Comparison of ENCODE assay signal across 1 cellular context in the genomic region with DNA sequence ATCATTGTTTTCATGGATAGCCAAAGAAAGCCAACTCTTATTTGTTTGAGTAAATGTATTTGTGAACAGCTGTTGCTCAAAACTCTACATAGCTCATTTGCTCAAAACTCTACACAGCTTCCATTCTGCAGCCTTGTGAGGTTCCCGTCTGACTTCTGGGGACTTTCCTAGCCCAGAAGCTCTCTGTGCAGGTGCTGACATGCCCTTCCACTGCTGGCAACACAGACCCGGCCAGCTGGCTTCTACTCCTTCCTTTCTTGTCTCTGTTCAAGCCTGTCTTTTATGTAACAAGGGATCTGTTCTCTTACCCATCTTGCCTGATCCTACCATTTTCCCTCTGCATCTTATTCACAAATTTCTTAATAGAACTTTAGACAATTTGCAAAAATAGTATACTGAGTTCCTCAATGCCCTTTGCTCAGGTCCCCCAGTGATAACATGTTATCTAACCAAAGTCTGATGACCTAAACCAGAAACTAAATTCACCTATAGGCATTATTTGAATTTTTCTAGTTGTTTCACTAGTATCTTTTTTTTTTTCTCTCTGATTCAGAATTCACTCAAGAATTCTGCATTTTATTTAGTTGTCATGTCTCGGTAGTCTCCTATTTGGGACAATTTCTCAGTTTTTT.
TF ChIP-seq lines count a peak whose summit lies in the region.

No MANE protein-coding gene starts in this region.

TF ChIP-seq in GM23338, 12 proteins besides CTCF, POLR2A, EP300 and RAD21 (continued from another document):
- TF ChIP-seq, protein P1, sequence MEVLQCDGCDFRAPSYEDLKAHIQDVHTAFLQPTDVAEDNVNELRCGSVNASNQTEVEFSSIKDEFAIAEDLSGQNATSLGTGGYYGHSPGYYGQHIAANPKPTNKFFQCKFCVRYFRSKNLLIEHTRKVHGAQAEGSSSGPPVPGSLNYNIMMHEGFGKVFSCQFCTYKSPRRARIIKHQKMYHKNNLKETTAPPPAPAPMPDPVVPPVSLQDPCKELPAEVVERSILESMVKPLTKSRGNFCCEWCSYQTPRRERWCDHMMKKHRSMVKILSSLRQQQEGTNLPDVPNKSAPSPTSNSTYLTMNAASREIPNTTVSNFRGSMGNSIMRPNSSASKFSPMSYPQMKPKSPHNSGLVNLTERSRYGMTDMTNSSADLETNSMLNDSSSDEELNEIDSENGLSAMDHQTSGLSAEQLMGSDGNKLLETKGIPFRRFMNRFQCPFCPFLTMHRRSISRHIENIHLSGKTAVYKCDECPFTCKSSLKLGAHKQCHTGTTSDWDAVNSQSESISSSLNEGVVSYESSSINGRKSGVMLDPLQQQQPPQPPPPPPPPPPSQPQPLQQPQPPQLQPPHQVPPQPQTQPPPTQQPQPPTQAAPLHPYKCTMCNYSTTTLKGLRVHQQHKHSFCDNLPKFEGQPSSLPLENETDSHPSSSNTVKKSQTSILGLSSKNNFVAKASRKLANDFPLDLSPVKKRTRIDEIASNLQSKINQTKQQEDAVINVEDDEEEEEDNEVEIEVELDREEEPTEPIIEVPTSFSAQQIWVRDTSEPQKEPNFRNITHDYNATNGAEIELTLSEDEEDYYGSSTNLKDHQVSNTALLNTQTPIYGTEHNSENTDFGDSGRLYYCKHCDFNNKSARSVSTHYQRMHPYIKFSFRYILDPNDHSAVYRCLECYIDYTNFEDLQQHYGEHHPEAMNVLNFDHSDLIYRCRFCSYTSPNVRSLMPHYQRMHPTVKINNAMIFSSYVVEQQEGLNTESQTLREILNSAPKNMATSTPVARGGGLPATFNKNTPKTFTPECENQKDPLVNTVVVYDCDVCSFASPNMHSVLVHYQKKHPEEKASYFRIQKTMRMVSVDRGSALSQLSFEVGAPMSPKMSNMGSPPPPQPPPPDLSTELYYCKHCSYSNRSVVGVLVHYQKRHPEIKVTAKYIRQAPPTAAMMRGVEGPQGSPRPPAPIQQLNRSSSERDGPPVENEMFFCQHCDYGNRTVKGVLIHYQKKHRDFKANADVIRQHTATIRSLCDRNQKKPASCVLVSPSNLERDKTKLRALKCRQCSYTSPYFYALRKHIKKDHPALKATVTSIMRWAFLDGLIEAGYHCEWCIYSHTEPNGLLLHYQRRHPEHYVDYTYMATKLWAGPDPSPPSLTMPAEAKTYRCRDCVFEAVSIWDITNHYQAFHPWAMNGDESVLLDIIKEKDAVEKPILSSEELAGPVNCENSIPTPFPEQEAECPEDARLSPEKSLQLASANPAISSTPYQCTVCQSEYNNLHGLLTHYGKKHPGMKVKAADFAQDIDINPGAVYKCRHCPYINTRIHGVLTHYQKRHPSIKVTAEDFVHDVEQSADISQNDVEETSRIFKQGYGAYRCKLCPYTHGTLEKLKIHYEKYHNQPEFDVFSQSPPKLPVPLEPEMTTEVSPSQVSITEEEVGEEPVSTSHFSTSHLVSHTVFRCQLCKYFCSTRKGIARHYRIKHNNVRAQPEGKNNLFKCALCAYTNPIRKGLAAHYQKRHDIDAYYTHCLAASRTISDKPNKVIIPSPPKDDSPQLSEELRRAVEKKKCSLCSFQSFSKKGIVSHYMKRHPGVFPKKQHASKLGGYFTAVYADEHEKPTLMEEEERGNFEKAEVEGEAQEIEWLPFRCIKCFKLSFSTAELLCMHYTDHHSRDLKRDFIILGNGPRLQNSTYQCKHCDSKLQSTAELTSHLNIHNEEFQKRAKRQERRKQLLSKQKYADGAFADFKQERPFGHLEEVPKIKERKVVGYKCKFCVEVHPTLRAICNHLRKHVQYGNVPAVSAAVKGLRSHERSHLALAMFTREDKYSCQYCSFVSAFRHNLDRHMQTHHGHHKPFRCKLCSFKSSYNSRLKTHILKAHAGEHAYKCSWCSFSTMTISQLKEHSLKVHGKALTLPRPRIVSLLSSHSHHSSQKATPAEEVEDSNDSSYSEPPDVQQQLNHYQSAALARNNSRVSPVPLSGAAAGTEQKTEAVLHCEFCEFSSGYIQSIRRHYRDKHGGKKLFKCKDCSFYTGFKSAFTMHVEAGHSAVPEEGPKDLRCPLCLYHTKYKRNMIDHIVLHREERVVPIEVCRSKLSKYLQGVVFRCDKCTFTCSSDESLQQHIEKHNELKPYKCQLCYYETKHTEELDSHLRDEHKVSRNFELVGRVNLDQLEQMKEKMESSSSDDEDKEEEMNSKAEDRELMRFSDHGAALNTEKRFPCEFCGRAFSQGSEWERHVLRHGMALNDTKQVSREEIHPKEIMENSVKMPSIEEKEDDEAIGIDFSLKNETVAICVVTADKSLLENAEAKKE (CRISPR knock-in tag; IDR thresholded peaks at IDR 0.05): no peak
- TF ChIP-seq EZH2phosphoT487 (IDR thresholded peaks at IDR 0.05; ENCODE audit: unreplicated experiment) (no peak), ZNF114 (CRISPR knock-in tag; IDR thresholded peaks at IDR 0.05) (no peak)
